Comparison of ENCODE assay signal across 23 cellular contexts in the genomic region with DNA sequence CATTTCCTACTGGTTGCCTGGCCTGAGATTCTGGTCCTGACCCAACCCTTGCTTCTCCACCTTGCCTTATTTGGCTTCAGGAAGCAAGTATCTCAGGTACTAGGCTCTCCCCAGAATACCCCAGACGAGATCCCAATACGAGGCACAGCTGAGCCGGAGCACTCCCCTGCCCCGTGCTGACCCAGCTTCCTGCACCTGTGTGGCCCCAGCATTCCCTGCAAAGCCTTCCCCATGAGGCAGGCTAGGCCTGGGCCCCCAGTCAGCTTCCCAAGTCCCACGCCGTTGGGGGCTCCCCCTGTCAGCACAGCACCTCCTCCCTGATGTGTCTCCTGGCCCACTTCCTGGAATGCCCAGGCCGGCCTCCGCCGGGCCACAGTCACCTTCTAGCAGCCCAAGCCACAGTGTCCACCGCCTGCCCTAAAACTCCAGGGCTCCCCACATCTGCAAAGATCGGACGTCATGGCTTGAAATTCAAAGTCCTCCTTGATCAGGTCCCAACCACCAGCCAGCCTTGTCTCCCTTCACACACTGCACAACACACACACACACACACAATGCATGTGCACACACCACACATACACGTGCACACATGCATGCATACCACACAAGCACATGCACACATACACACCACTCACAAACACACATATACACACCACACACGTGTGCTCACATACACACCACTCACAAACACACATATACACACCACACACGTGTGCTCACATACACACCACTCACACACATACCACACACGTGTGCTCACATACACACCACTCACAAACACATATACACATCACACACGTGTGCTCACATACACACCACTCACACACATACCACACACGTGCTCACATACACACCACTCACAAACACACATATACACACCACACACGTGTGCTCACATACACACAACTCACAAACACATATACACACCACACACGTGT.
"Had no signal": no experiment of that assay in that cellular context is flagged by ENCODE, and none has a peak within 500 bp of the region (broad histone marks: within the 10 kb centered on the region; RNA-seq: fewer than 3 reads in every experiment).

No MANE protein-coding gene starts in this region.

- H3K27me3 Mint-ChIP-seq: activated CD4-positive, alpha-beta memory T cell treated with anti-CD3 and anti-CD28 coated beads for 36 hours had no signal

- H3K27ac Mint-ChIP-seq: activated CD4-positive, alpha-beta memory T cell treated with anti-CD3 and anti-CD28 coated beads for 36 hours; activated naive CD4-positive, alpha-beta T cell treated with anti-CD3 and anti-CD28 coated beads, Interleukin-2, amount 10 ng/mL, durations not matched to agents 7 days and 5 days; activated naive CD8-positive, alpha-beta T cell treated with anti-CD3 and anti-CD28 coated beads, Interleukin-2, amount 50 U/mL, for 24 hours; effector memory CD8-positive, alpha-beta T cell; naive B cell had no signal

- H3K4me1 Mint-ChIP-seq: activated naive CD4-positive, alpha-beta T cell treated with anti-CD3 and anti-CD28 coated beads, Interleukin-2, amount 10 ng/mL, durations not matched to agents 7 days and 5 days; activated naive CD8-positive, alpha-beta T cell treated with anti-CD3 and anti-CD28 coated beads, Interleukin-2, amount 50 U/mL, for 24 hours; naive B cell had no signal

- H3K9me3 ChIP-seq: body of pancreas, esophagus muscularis mucosa, gastroesophageal sphincter, heart left ventricle, prostate gland, spleen, tibial artery had no signal

- H3K27me3 ChIP-seq: body of pancreas had no signal

- H3K36me3 Mint-ChIP-seq: activated CD4-positive, alpha-beta memory T cell treated with anti-CD3 and anti-CD28 coated beads for 36 hours; activated naive CD4-positive, alpha-beta T cell treated with anti-CD3 and anti-CD28 coated beads, Interleukin-2, amount 10 ng/mL, durations not matched to agents 7 days and 5 days; naive B cell had no signal

- H3K4me1 ChIP-seq: body of pancreas, esophagus muscularis mucosa, gastroesophageal sphincter, heart left ventricle, prostate gland, spleen, tibial artery had no signal

- H3K27ac ChIP-seq: body of pancreas, esophagus muscularis mucosa, gastroesophageal sphincter, heart left ventricle, prostate gland, spleen, tibial artery had no signal

- H3K36me3 ChIP-seq: esophagus muscularis mucosa, gastroesophageal sphincter, heart left ventricle, prostate gland, spleen, tibial artery had no signal

- DNase-seq: activated CD4-positive, alpha-beta memory T cell treated with anti-CD3 and anti-CD28 coated beads for 36 hours; activated CD4-positive, alpha-beta T cell treated with anti-CD3 and anti-CD28 coated beads for 4 hours; activated CD4-positive, CD25-positive, alpha-beta regulatory T cell; activated naive CD4-positive, alpha-beta T cell treated with anti-CD3 and anti-CD28 coated beads, Interleukin-2, amount 10 ng/mL, durations not matched to agents 7 days and 5 days; activated naive CD8-positive, alpha-beta T cell treated with anti-CD3 and anti-CD28 coated beads, Interleukin-2, amount 50 U/mL, for 24 hours; activated T-cell treated with anti-CD3 and anti-CD28 coated beads, Interleukin-2, amount 50 U/mL, for 48 hours; body of pancreas; caudate nucleus; effector memory CD8-positive, alpha-beta T cell; heart left ventricle; islet precursor cell; left cardiac atrium; mesenchymal stem cell; naive B cell; spleen; stimulated activated CD4-positive, alpha-beta T cell treated with anti-CD3 and anti-CD28 coated beads, Interleukin-4, amount 100 ng/mL, for 1 hour; stimulated activated naive CD8-positive, alpha-beta T cell treated with anti-CD3 and anti-CD28 coated beads, Interleukin-15, Interleukin-2, amounts not matched to agents 100 U/mL and 50 U/mL, for 24 hours; substantia nigra; T-helper 9 cell; tibial artery had no signal

- H3K9me3 Mint-ChIP-seq: activated CD4-positive, alpha-beta memory T cell treated with anti-CD3 and anti-CD28 coated beads for 36 hours; activated naive CD8-positive, alpha-beta T cell treated with anti-CD3 and anti-CD28 coated beads, Interleukin-2, amount 50 U/mL, for 24 hours; effector memory CD8-positive, alpha-beta T cell; naive B cell had no signal

- H3K4me3 ChIP-seq: body of pancreas, esophagus muscularis mucosa, gastroesophageal sphincter, heart left ventricle, prostate gland, spleen, tibial artery had no signal

- H3K4me3 Mint-ChIP-seq: activated CD4-positive, alpha-beta memory T cell treated with anti-CD3 and anti-CD28 coated beads for 36 hours; activated naive CD4-positive, alpha-beta T cell treated with anti-CD3 and anti-CD28 coated beads, Interleukin-2, amount 10 ng/mL, durations not matched to agents 7 days and 5 days; activated naive CD8-positive, alpha-beta T cell treated with anti-CD3 and anti-CD28 coated beads, Interleukin-2, amount 50 U/mL, for 24 hours; effector memory CD8-positive, alpha-beta T cell; naive B cell had no signal
